In the genomic region with DNA sequence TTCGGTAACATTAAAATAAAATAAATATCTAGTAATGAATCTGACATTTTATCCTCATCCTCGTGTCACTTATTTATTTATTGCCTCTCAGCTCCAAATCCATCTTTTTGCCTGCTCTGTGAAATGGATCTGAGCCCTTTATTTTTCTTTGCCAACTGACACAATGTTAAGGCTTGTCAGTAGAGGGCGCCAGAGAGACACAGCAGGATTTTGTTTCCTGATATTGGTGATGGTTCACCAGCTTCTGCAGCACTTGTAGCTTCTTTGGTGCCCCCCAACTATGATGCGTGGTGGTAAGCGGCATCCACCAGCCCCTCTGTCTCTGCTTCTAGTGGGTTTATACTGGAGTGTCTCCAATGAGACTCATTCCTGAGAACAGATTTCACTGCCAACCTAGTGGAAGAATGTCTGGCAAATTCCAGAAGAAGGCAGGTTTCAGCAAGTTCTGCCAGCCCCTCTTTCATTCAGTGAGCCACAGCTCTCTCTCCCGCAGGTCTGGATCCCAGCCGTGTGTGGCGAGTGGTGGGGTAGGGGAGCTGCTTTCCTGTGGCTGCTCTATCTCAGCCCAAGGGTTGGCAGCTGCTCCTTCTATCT, we compare ENCODE assay signal across 8 cellular contexts.
A peak's percentile ranks its signal among the peaks of the same experiment; 100 is the strongest.
DNase-seq lines count a peak whose midpoint lies in the region; ATAC-seq and TF ChIP-seq lines count a peak whose summit lies in the region.

No MANE protein-coding gene starts in this region.

- DNase-seq in ELR (ENCODE audit: low read depth), result peak; percentile 31
- DNase-seq in dorsolateral prefrontal cortex, result peak in 2 of 10 donors; percentile 20 to 27
- no peak for DNase-seq in mesenteric fat pad (ENCODE audit: low spot score)
- no peak for DNase-seq in cerebellar nuclear complex (lab: John Stamatoyannopoulos, UW)

- H3K79me2 ChIP-seq in Loucy (ENCODE audit: insufficient read depth, low read length), result no peaks in the 10 kb centered on the region
- H3K79me2 ChIP-seq in neural cell (replicated peaks; ENCODE audit: insufficient read depth, low read length), result no peaks in the 10 kb centered on the region

- intact Hi-C loops in dorsolateral prefrontal cortex (cut with DNase I), result loop anchor here in 1 of 2 donors (10.0 kb wide), 1 partner anchor 233 kb away; no protein-coding TSS in a partner anchor

- H3F3A ChIP-seq in Loucy (ENCODE audit: low read depth) (no peaks in the 10 kb centered on the region), neural cell (ENCODE audit: insufficient read depth, low read length, poor library complexity, severe bottlenecking) (no peaks in the 10 kb centered on the region)

- H3K9me2 ChIP-seq in Loucy (replicated peaks; ENCODE audit: low read depth, low read length), result no peaks in the 10 kb centered on the region
- H3K9me2 ChIP-seq in neural cell (ENCODE audit: insufficient read depth, low read length), result no peaks in the 10 kb centered on the region

- no peaks in the 10 kb centered on the region for H3K9me3 ChIP-seq in Loucy (ENCODE audit: insufficient read depth, low read depth, low read length)
- no peaks in the 10 kb centered on the region for H3K9me3 ChIP-seq in neural cell (ENCODE audit: low read length)

- peak; percentile 59 for ATAC-seq in GM21529 (IDR thresholded peaks at IDR 0.05; ENCODE audit: unreplicated experiment)

- peak overlapping the region; percentile 46 for H2AFZ ChIP-seq in Loucy (ENCODE audit: low read length)
- H2AFZ ChIP-seq in neural cell (ENCODE audit: low read depth, low read length), result no peak overlapping the region

- TF ChIP-seq CTCF in Loucy (conservative IDR thresholded peaks at IDR 0.05; ENCODE audit: low read length) (peak; percentile 95), WI38 (IDR thresholded peaks at IDR 0.05; ENCODE audit: low read depth, low read length) (peak; percentile 84), dorsolateral prefrontal cortex (IDR thresholded peaks at IDR 0.05 in 54 of 56, conservative IDR thresholded peaks at IDR 0.05 in 2 of 56; ENCODE audit: low read depth in 1 of 56, partially characterized antibody in 56 of 56) (peak in 55 of 56 donors; percentile 33 to 73 (median 57)), neural cell (IDR thresholded peaks at IDR 0.05; ENCODE audit: poor library complexity, severe bottlenecking) (peak; percentile 50)

- peak; percentile 24 for TF ChIP-seq RAD21 in neural cell (conservative IDR thresholded peaks at IDR 0.05)

- H3K9ac ChIP-seq in Loucy (ENCODE audit: low read depth, low read length, poor library complexity, severe bottlenecking), result no peak overlapping the region
- H3K9ac ChIP-seq in neural cell (ENCODE audit: low read length), result no peak overlapping the region

- H3K36me3 ChIP-seq in Loucy (ENCODE audit: insufficient read depth, low read length), result no peaks in the 10 kb centered on the region
- no peaks in the 10 kb centered on the region for H3K36me3 ChIP-seq in neural cell (ENCODE audit: insufficient read depth, low read length)

- no peaks in the 10 kb centered on the region for H3K4me1 ChIP-seq in Loucy (ENCODE audit: insufficient read depth, low read length, poor library complexity, severe bottlenecking)

- H3K27me3 ChIP-seq in Loucy (ENCODE audit: insufficient read depth, low read length, poor library complexity, severe bottlenecking) (no peaks in the 10 kb centered on the region), dorsolateral prefrontal cortex (peaks cover 0 to 12% (median 0%) of the 10 kb centered on the region in 45 donors), neural cell (ENCODE audit: insufficient read depth, low read depth, low read length) (no peaks in the 10 kb centered on the region)

- H3K4me3 ChIP-seq in Loucy (ENCODE audit: low read length, poor library complexity, severe bottlenecking) (no peak overlapping the region), WI38 (ENCODE audit: low read depth, low read length) (no peak overlapping the region), dorsolateral prefrontal cortex (no peak overlapping the region), neural cell (ENCODE audit: low read length) (no peak overlapping the region)

- no peak for TF ChIP-seq EP300 in neural cell (conservative IDR thresholded peaks at IDR 0.05; ENCODE audit: poor library complexity, severe bottlenecking)

- no peaks in the 10 kb centered on the region for H4K20me1 ChIP-seq in Loucy (ENCODE audit: insufficient read depth, low read length, poor library complexity, severe bottlenecking)
- H4K20me1 ChIP-seq in neural cell (ENCODE audit: insufficient read depth), result no peaks in the 10 kb centered on the region

- H3K4me2 ChIP-seq in Loucy (ENCODE audit: low read depth, low read length, poor library complexity, severe bottlenecking), result no peak overlapping the region
- H3K4me2 ChIP-seq in neural cell (ENCODE audit: low read length), result no peak overlapping the region

- H3K27ac ChIP-seq in dorsolateral prefrontal cortex (no peak overlapping the region), neural cell (ENCODE audit: low read length) (no peak overlapping the region)

TF ChIP-seq in neural cell, 6 proteins besides CTCF, POLR2A, EP300 and RAD21:
- TF ChIP-seq MXI1 (conservative IDR thresholded peaks at IDR 0.05; ENCODE audit: poor library complexity, severe bottlenecking) (no peak), TAF1 (IDR thresholded peaks at IDR 0.05; ENCODE audit: low read depth) (no peak), SMC3 (conservative IDR thresholded peaks at IDR 0.05; ENCODE audit: poor library complexity) (no peak), EZH2 (IDR thresholded peaks at IDR 0.05; ENCODE audit: borderline replicate concordance, insufficient read depth, low read length, poor library complexity, severe bottlenecking) (no peak), POLR2AphosphoS5 (IDR thresholded peaks at IDR 0.05) (no peak)
- TF ChIP-seq, protein P1, sequence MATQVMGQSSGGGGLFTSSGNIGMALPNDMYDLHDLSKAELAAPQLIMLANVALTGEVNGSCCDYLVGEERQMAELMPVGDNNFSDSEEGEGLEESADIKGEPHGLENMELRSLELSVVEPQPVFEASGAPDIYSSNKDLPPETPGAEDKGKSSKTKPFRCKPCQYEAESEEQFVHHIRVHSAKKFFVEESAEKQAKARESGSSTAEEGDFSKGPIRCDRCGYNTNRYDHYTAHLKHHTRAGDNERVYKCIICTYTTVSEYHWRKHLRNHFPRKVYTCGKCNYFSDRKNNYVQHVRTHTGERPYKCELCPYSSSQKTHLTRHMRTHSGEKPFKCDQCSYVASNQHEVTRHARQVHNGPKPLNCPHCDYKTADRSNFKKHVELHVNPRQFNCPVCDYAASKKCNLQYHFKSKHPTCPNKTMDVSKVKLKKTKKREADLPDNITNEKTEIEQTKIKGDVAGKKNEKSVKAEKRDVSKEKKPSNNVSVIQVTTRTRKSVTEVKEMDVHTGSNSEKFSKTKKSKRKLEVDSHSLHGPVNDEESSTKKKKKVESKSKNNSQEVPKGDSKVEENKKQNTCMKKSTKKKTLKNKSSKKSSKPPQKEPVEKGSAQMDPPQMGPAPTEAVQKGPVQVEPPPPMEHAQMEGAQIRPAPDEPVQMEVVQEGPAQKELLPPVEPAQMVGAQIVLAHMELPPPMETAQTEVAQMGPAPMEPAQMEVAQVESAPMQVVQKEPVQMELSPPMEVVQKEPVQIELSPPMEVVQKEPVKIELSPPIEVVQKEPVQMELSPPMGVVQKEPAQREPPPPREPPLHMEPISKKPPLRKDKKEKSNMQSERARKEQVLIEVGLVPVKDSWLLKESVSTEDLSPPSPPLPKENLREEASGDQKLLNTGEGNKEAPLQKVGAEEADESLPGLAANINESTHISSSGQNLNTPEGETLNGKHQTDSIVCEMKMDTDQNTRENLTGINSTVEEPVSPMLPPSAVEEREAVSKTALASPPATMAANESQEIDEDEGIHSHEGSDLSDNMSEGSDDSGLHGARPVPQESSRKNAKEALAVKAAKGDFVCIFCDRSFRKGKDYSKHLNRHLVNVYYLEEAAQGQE (IDR thresholded peaks at IDR 0.05; ENCODE audit: borderline replicate concordance), result no peak
